15 cellular contexts compared by ENCODE assay signal in genomic region chr5:82358454-82358853, GRCh38.
DNase-seq lines count a peak whose midpoint lies in the region; ATAC-seq, FAIRE-seq and TF ChIP-seq lines count a peak whose summit lies in the region.
"Had no signal": no experiment of that assay in that cellular context is flagged by ENCODE, and none has a peak within 500 bp of the region (broad histone marks: within the 10 kb centered on the region; RNA-seq: fewer than 3 reads in every experiment).

No MANE protein-coding gene starts in this region.

- no peak for TF ChIP-seq POLR2A in A549 (IDR thresholded peaks at IDR 0.05; ENCODE audit: low read length)
- TF ChIP-seq POLR2A in gastroesophageal sphincter (IDR thresholded peaks at IDR 0.05), result no peak

- H3K27ac ChIP-seq in A549 (peak overlapping the region; percentile 67 to 77; a peak in 5 of 6 replicates), ascending aorta (peak overlapping the region; percentile 78 to 84), gastroesophageal sphincter (peak overlapping the region in 3 of 4 donors; percentile 64 to 79 (median 72))
- H3K27ac ChIP-seq: pancreas had no signal

- ATAC-seq in A549 (no peak), gastroesophageal sphincter (no peak), GM18517 (IDR thresholded peaks at IDR 0.05; ENCODE audit: unreplicated experiment) (no peak), HG02938 (IDR thresholded peaks at IDR 0.05; ENCODE audit: unreplicated experiment) (no peak)
- ATAC-seq: activated CD8-positive, alpha-beta T cell treated with anti-CD3 and anti-CD28 coated beads, Interleukin-2, amount 10 ng/mL, durations not matched to agents 7 days and 5 days; esophagus mucosa; SK-N-SH treated with all-trans-retinoic acid at 6 μM for 48 hours had no signal

- no peak for TF ChIP-seq CTCF in A549 (IDR thresholded peaks at IDR 0.05)
- TF ChIP-seq CTCF in ascending aorta (IDR thresholded peaks at IDR 0.05), result no peak
- no peak for TF ChIP-seq CTCF in gastroesophageal sphincter (IDR thresholded peaks at IDR 0.05)

- CTCF ChIA-PET in A549 (lab: Yijun Ruan, JAX), result interaction anchor here (0.8 to 3.0 kb wide), 2 partner anchors 29 to 1071 kb away, joined by 4 to 10 read pairs; no protein-coding TSS in a partner anchor

- H3K4me2 ChIP-seq in A549, result no peak overlapping the region

- H3K36me3 ChIP-seq in ascending aorta (no peaks in the 10 kb centered on the region), gastroesophageal sphincter (no peaks in the 10 kb centered on the region)
- H3K36me3 ChIP-seq: pancreas had no signal

- no peak for DNase-seq in A549 (ENCODE audit: low read depth in 1 of 2, low spot score in 1 of 2)
- DNase-seq in EH (ENCODE audit: low read depth), result peak; percentile 68
- DNase-seq in ascending aorta (ENCODE audit: low spot score in 2 of 2), result no peak
- DNase-seq in dermis blood vessel endothelial cell, result no peak
- no peak for DNase-seq in effector CD8-positive, alpha-beta T cell (lab: John Stamatoyannopoulos, UW)
- DNase-seq: activated CD8-positive, alpha-beta T cell treated with anti-CD3 and anti-CD28 coated beads, Interleukin-2, amount 10 ng/mL, durations not matched to agents 7 days and 5 days; aorta; NCI-H524 treated with DMSO at 0.1 percent for 48 hours; pancreas; stimulated activated CD4-positive, alpha-beta T cell treated with anti-CD3 and anti-CD28 coated beads, Interleukin-4, amount 100 ng/mL, for 1 hour had no signal

- H3K27me3 ChIP-seq in ascending aorta, result no peaks in the 10 kb centered on the region
- no peaks in the 10 kb centered on the region for H3K27me3 ChIP-seq in gastroesophageal sphincter
- H3K27me3 ChIP-seq: pancreas had no signal

- H3K4me3 ChIP-seq in A549 (no peak overlapping the region), ascending aorta (no peak overlapping the region), gastroesophageal sphincter (no peak overlapping the region)
- H3K4me3 ChIP-seq: pancreas had no signal

- 89% methylated on average over 2 of the region's 2 CpGs for WGBS in A549 (ENCODE audit: missing lambda C conversion rate)
- WGBS in gastroesophageal sphincter (ENCODE audit: low coverage in 1 of 2), 2 donors, result 54 to 78% methylated on average over 2 of the region's 2 CpGs

- no peak for TF ChIP-seq RAD21 in A549 (conservative IDR thresholded peaks at IDR 0.05 in 1 of 2, IDR thresholded peaks at IDR 0.05 in 1 of 2)

- H3K4me1 ChIP-seq in A549 (peaks cover 17% of the 10 kb centered on the region; the same call in 2 of the 3 replicates), ascending aorta (peaks cover 0 to 26% of the 10 kb centered on the region in 2 donors), gastroesophageal sphincter (peaks cover 0 to 24% (median 6%) of the 10 kb centered on the region in 3 donors)
- H3K4me1 ChIP-seq: pancreas had no signal

- no peaks in the 10 kb centered on the region for H3K9me3 ChIP-seq in A549
- H3K9me3 ChIP-seq in ascending aorta, result no peaks in the 10 kb centered on the region
- H3K9me3 ChIP-seq in gastroesophageal sphincter, result no peaks in the 10 kb centered on the region
- H3K9me3 ChIP-seq: pancreas had no signal

- no peak for FAIRE-seq in A549 (lab: Jason Lieb, UNC)
- FAIRE-seq: pancreas had no signal

- intact Hi-C loops in ascending aorta (cut with DNase I), result loop anchor here (5.0 to 10.0 kb wide), 2 partner anchors 946 to 1204 kb away; no protein-coding TSS in a partner anchor

- POLR2A ChIA-PET in A549 (lab: Yijun Ruan, JAX), result interaction anchor here (1.9 kb wide), 1 partner anchor 29 kb away, joined by 10 read pairs; no protein-coding TSS in a partner anchor

- no peak for TF ChIP-seq EP300 in A549 (IDR thresholded peaks at IDR 0.05)
- no peak for TF ChIP-seq EP300 in gastroesophageal sphincter (IDR thresholded peaks at IDR 0.05)

TF ChIP-seq in A549, 52 proteins besides CTCF, POLR2A, EP300 and RAD21:
- TF ChIP-seq TP53 (CRISPR knock-in tag; IDR thresholded peaks at IDR 0.05) (no peak), RNF2 (IDR thresholded peaks at IDR 0.05; ENCODE audit: borderline replicate concordance, low read depth) (no peak), ZSCAN20 (CRISPR knock-in tag; IDR thresholded peaks at IDR 0.05) (no peak), POLR2AphosphoS2 (conservative IDR thresholded peaks at IDR 0.05; ENCODE audit: low read length) (no peak), CBX2 (IDR thresholded peaks at IDR 0.05; ENCODE audit: borderline replicate concordance, low read depth) (no peak), MAX (IDR thresholded peaks at IDR 0.05) (no peak)
